Comparison of ENCODE assay signal across 1 cellular context in the genomic region with DNA sequence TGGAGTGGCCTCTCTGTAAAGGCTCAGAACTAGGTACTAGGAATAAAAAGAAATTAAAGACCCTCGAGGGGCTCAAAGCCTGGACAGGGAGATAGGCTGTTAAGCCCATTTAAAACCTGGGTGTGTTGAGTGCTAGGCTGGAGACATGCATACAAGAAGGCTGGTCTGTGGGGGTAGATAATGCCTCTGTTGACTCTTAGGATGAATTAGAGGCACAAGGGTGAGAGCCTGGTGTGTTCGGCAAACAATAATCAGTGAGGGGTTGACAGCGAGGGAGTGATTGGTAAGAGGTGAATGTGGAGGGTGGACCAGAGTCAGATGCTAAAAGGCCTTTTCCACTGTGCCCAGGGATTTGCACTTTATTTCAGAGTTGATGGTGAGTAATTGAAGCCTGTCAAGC.
TF ChIP-seq lines count a peak whose summit lies in the region.

No MANE protein-coding gene starts in this region.

TF ChIP-seq in HepG2, 621 proteins besides CTCF, POLR2A, EP300 and RAD21 (continued from another document):
- TF ChIP-seq ZNF281 (CRISPR knock-in tag; IDR thresholded peaks at IDR 0.05; ENCODE audit: borderline replicate concordance) (peak; percentile 46; the same call in 1 of the 2 replicates), PPARG (CRISPR knock-in tag; conservative IDR thresholded peaks at IDR 0.05) (0 out of 2 replicates have a peak, but pooled peaks have one; percentile 28), PHF21A (CRISPR knock-in tag; IDR thresholded peaks at IDR 0.05) (0 out of 2 replicates have a peak, but pooled peaks have one; percentile 9), HHEX (CRISPR knock-in tag; IDR thresholded peaks at IDR 0.05) (0 out of 2 replicates have a peak, but pooled peaks have one; percentile 27), FOXA1 (IDR thresholded peaks at IDR 0.05) (no peak), FOXA1 (CRISPR knock-in tag; IDR thresholded peaks at IDR 0.05) (0 out of 2 replicates have a peak, but pooled peaks have one; percentile 12), CREB1 (IDR thresholded peaks at IDR 0.05) (no peak), CREB1 (CRISPR knock-in tag; IDR thresholded peaks at IDR 0.05) (no peak), ZMYM4 (CRISPR knock-in tag; IDR thresholded peaks at IDR 0.05) (0 out of 2 replicates have a peak, but pooled peaks have one; percentile 23), ZNF629 (CRISPR knock-in tag; conservative IDR thresholded peaks at IDR 0.05) (0 out of 2 replicates have a peak, but pooled peaks have one; percentile 23), SALL1 (CRISPR knock-in tag; IDR thresholded peaks at IDR 0.05) (peak; percentile 29; the same call in 1 of the 2 replicates)
- TF ChIP-seq, protein P1, sequence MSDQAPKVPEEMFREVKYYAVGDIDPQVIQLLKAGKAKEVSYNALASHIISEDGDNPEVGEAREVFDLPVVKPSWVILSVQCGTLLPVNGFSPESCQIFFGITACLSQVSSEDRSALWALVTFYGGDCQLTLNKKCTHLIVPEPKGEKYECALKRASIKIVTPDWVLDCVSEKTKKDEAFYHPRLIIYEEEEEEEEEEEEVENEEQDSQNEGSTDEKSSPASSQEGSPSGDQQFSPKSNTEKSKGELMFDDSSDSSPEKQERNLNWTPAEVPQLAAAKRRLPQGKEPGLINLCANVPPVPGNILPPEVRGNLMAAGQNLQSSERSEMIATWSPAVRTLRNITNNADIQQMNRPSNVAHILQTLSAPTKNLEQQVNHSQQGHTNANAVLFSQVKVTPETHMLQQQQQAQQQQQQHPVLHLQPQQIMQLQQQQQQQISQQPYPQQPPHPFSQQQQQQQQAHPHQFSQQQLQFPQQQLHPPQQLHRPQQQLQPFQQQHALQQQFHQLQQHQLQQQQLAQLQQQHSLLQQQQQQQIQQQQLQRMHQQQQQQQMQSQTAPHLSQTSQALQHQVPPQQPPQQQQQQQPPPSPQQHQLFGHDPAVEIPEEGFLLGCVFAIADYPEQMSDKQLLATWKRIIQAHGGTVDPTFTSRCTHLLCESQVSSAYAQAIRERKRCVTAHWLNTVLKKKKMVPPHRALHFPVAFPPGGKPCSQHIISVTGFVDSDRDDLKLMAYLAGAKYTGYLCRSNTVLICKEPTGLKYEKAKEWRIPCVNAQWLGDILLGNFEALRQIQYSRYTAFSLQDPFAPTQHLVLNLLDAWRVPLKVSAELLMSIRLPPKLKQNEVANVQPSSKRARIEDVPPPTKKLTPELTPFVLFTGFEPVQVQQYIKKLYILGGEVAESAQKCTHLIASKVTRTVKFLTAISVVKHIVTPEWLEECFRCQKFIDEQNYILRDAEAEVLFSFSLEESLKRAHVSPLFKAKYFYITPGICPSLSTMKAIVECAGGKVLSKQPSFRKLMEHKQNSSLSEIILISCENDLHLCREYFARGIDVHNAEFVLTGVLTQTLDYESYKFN (CRISPR knock-in tag; conservative IDR thresholded peaks at IDR 0.05): peak; percentile 49
- TF ChIP-seq, protein P2, sequence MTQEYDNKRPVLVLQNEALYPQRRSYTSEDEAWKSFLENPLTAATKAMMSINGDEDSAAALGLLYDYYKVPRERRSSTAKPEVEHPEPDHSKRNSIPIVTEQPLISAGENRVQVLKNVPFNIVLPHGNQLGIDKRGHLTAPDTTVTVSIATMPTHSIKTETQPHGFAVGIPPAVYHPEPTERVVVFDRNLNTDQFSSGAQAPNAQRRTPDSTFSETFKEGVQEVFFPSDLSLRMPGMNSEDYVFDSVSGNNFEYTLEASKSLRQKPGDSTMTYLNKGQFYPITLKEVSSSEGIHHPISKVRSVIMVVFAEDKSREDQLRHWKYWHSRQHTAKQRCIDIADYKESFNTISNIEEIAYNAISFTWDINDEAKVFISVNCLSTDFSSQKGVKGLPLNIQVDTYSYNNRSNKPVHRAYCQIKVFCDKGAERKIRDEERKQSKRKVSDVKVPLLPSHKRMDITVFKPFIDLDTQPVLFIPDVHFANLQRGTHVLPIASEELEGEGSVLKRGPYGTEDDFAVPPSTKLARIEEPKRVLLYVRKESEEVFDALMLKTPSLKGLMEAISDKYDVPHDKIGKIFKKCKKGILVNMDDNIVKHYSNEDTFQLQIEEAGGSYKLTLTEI (CRISPR knock-in tag; conservative IDR thresholded peaks at IDR 0.05): no peak
TF ChIP-seq in HepG2: peak in this region for 14.
